1 cellular context compared by ENCODE assay signal in the genomic region with DNA sequence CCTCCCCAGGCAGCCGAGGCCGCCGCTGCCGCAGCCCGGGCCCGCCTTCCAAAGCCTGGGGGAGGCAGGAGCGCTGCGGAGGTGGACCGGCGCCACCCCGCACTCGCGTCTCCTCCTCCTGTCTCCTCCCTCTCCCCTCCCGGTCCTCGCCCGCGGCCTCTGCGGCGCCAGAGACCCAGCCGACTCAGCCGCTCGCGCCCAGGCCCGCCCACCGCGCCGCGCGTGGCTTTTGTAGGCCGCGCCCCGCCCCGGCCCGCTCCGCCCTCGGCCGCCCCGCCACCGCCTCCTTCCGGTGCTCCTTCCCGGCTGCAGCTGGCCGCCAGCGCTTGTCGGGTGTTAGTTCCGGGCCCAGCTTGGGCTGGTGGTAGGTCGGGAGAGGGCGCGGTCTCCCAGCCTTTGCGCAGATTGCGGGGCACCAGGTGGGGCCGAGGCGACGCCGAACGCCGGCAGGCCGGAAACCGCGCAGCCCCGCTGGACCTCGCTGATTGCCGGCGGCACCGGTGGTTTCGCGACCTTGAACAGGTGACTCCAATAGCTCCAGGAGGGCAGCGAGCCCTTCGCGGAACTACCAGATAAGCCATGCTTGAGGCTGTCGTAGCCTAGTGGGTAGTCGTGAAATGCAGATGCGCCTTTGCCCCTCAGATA.
TF ChIP-seq lines count a peak whose summit lies in the region.

A gene with protein sequence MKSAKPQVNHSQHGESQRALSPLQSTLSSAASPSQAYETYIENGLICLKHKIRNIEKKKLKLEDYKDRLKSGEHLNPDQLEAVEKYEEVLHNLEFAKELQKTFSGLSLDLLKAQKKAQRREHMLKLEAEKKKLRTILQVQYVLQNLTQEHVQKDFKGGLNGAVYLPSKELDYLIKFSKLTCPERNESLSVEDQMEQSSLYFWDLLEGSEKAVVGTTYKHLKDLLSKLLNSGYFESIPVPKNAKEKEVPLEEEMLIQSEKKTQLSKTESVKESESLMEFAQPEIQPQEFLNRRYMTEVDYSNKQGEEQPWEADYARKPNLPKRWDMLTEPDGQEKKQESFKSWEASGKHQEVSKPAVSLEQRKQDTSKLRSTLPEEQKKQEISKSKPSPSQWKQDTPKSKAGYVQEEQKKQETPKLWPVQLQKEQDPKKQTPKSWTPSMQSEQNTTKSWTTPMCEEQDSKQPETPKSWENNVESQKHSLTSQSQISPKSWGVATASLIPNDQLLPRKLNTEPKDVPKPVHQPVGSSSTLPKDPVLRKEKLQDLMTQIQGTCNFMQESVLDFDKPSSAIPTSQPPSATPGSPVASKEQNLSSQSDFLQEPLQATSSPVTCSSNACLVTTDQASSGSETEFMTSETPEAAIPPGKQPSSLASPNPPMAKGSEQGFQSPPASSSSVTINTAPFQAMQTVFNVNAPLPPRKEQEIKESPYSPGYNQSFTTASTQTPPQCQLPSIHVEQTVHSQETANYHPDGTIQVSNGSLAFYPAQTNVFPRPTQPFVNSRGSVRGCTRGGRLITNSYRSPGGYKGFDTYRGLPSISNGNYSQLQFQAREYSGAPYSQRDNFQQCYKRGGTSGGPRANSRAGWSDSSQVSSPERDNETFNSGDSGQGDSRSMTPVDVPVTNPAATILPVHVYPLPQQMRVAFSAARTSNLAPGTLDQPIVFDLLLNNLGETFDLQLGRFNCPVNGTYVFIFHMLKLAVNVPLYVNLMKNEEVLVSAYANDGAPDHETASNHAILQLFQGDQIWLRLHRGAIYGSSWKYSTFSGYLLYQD (minus strand): TSS at position 202 of the 645 bp plus-strand sequence. CDS start 1,431 bp downstream, outside the sequence.

TF ChIP-seq in HepG2, 621 proteins besides CTCF, POLR2A, EP300 and RAD21 (continued from another document and continues in another):
- no peak for TF ChIP-seq RNF219 (CRISPR knock-in tag; IDR thresholded peaks at IDR 0.05)
- TF ChIP-seq MAFK (conservative IDR thresholded peaks at IDR 0.05 in 1 of 2, IDR thresholded peaks at IDR 0.05 in 1 of 2; ENCODE audit: low read length in 2 of 2) = no peak
- TF ChIP-seq THAP7 (CRISPR knock-in tag; IDR thresholded peaks at IDR 0.05) = 0 out of 2 replicates have a peak, but pooled peaks have one; percentile 28
- no peak for TF ChIP-seq ZNF7 (CRISPR knock-in tag; IDR thresholded peaks at IDR 0.05)
- no peak for TF ChIP-seq SYNCRIP (IDR thresholded peaks at IDR 0.05; ENCODE audit: insufficient read depth, low read depth, low read length)
- TF ChIP-seq, protein P1, sequence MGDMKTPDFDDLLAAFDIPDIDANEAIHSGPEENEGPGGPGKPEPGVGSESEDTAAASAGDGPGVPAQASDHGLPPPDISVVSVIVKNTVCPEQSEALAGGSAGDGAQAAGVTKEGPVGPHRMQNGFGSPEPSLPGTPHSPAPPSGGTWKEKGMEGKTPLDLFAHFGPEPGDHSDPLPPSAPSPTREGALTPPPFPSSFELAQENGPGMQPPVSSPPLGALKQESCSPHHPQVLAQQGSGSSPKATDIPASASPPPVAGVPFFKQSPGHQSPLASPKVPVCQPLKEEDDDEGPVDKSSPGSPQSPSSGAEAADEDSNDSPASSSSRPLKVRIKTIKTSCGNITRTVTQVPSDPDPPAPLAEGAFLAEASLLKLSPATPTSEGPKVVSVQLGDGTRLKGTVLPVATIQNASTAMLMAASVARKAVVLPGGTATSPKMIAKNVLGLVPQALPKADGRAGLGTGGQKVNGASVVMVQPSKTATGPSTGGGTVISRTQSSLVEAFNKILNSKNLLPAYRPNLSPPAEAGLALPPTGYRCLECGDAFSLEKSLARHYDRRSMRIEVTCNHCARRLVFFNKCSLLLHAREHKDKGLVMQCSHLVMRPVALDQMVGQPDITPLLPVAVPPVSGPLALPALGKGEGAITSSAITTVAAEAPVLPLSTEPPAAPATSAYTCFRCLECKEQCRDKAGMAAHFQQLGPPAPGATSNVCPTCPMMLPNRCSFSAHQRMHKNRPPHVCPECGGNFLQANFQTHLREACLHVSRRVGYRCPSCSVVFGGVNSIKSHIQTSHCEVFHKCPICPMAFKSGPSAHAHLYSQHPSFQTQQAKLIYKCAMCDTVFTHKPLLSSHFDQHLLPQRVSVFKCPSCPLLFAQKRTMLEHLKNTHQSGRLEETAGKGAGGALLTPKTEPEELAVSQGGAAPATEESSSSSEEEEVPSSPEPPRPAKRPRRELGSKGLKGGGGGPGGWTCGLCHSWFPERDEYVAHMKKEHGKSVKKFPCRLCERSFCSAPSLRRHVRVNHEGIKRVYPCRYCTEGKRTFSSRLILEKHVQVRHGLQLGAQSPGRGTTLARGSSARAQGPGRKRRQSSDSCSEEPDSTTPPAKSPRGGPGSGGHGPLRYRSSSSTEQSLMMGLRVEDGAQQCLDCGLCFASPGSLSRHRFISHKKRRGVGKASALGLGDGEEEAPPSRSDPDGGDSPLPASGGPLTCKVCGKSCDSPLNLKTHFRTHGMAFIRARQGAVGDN (CRISPR knock-in tag; IDR thresholded peaks at IDR 0.05) = peak; percentile 94
- TF ChIP-seq ZNF615 (CRISPR knock-in tag; IDR thresholded peaks at IDR 0.05; ENCODE audit: borderline replicate concordance) = no peak
- TF ChIP-seq TFAP4 (IDR thresholded peaks at IDR 0.05; ENCODE audit: borderline replicate concordance, low read depth) = peak; percentile 91; the same call in 1 of the 2 replicates
- no peak for TF ChIP-seq CBX1 (IDR thresholded peaks at IDR 0.05; ENCODE audit: low read depth)
- peak; percentile 56; the same call in 1 of the 2 replicates for TF ChIP-seq SSRP1 (CRISPR knock-in tag; IDR thresholded peaks at IDR 0.05)
- no peak for TF ChIP-seq LRRFIP1 (CRISPR knock-in tag; conservative IDR thresholded peaks at IDR 0.05)
- no peak for TF ChIP-seq CEBPB (IDR thresholded peaks at IDR 0.05; ENCODE audit: borderline replicate concordance, low read depth, low read length)
- TF ChIP-seq, protein P2, sequence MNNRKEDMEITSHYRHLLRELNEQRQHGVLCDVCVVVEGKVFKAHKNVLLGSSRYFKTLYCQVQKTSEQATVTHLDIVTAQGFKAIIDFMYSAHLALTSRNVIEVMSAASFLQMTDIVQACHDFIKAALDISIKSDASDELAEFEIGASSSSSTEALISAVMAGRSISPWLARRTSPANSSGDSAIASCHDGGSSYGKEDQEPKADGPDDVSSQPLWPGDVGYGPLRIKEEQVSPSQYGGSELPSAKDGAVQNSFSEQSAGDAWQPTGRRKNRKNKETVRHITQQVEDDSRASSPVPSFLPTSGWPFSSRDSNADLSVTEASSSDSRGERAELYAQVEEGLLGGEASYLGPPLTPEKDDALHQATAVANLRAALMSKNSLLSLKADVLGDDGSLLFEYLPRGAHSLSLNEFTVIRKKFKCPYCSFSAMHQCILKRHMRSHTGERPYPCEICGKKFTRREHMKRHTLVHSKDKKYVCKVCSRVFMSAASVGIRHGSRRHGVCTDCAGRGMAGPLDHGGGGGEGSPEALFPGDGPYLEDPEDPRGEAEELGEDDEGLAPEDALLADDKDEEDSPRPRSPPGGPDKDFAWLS (CRISPR knock-in tag; IDR thresholded peaks at IDR 0.05; ENCODE audit: borderline replicate concordance) = no peak
- peak; percentile 51; the same call in 1 of the 2 replicates for TF ChIP-seq MIER3 (CRISPR knock-in tag; IDR thresholded peaks at IDR 0.05; ENCODE audit: borderline replicate concordance)
- peak; percentile 88 for TF ChIP-seq ELF1 (CRISPR knock-in tag; IDR thresholded peaks at IDR 0.05)
- TF ChIP-seq SP2 (CRISPR knock-in tag; IDR thresholded peaks at IDR 0.05) = peak; percentile 61
- TF ChIP-seq TCF7L2 (IDR thresholded peaks at IDR 0.05; ENCODE audit: low read depth, low read length) = no peak
- no peak for TF ChIP-seq RFX1 (IDR thresholded peaks at IDR 0.05)
- TF ChIP-seq REXO4 (CRISPR knock-in tag; IDR thresholded peaks at IDR 0.05; ENCODE audit: borderline replicate concordance) = no peak
- TF ChIP-seq, protein P3, sequence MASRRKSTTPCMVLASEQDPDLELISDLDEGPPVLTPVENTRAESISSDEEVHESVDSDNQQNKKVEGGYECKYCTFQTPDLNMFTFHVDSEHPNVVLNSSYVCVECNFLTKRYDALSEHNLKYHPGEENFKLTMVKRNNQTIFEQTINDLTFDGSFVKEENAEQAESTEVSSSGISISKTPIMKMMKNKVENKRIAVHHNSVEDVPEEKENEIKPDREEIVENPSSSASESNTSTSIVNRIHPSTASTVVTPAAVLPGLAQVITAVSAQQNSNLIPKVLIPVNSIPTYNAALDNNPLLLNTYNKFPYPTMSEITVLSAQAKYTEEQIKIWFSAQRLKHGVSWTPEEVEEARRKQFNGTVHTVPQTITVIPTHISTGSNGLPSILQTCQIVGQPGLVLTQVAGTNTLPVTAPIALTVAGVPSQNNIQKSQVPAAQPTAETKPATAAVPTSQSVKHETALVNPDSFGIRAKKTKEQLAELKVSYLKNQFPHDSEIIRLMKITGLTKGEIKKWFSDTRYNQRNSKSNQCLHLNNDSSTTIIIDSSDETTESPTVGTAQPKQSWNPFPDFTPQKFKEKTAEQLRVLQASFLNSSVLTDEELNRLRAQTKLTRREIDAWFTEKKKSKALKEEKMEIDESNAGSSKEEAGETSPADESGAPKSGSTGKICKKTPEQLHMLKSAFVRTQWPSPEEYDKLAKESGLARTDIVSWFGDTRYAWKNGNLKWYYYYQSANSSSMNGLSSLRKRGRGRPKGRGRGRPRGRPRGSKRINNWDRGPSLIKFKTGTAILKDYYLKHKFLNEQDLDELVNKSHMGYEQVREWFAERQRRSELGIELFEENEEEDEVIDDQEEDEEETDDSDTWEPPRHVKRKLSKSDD (CRISPR knock-in tag; IDR thresholded peaks at IDR 0.05; ENCODE audit: low read depth) = peak; percentile 37; the same call in 1 of the 2 replicates
- TF ChIP-seq CSRNP1 (CRISPR knock-in tag; IDR thresholded peaks at IDR 0.05) = peak; percentile 85
- 0 out of 2 replicates have a peak, but pooled peaks have one; percentile 41 for TF ChIP-seq ZNF124 (CRISPR knock-in tag; IDR thresholded peaks at IDR 0.05)
- no peak for TF ChIP-seq DPF2 (CRISPR knock-in tag; IDR thresholded peaks at IDR 0.05; ENCODE audit: borderline replicate concordance, low read depth)
- peak; percentile 51; the same call in 1 of the 2 replicates for TF ChIP-seq KLF11 (CRISPR knock-in tag; IDR thresholded peaks at IDR 0.05)
- peak; percentile 84 for TF ChIP-seq RBFOX2 (IDR thresholded peaks at IDR 0.05; ENCODE audit: low read depth, low read length)
- TF ChIP-seq MAZ (IDR thresholded peaks at IDR 0.05; ENCODE audit: borderline replicate concordance, low read depth, low read length) = peak; percentile 47; the same call in 1 of the 2 replicates
- peak; percentile 68 for TF ChIP-seq MAZ (CRISPR knock-in tag; IDR thresholded peaks at IDR 0.05; ENCODE audit: low read depth)
- TF ChIP-seq TARDBP (CRISPR knock-in tag; IDR thresholded peaks at IDR 0.05) = peak; percentile 92
- TF ChIP-seq SCMH1 (CRISPR knock-in tag; IDR thresholded peaks at IDR 0.05; ENCODE audit: borderline replicate concordance) = no peak
- no peak for TF ChIP-seq ZNF672 (CRISPR knock-in tag; IDR thresholded peaks at IDR 0.05)
- peak; percentile 58; the same call in 1 of the 2 replicates for TF ChIP-seq ZNF644 (CRISPR knock-in tag; IDR thresholded peaks at IDR 0.05; ENCODE audit: low read depth)
- TF ChIP-seq ZNF260 (CRISPR knock-in tag; IDR thresholded peaks at IDR 0.05; ENCODE audit: borderline replicate concordance, low read depth) = no peak
- 0 out of 2 replicates have a peak, but pooled peaks have one; percentile 20 for TF ChIP-seq RELA (CRISPR knock-in tag; IDR thresholded peaks at IDR 0.05)
